In the genomic region with DNA sequence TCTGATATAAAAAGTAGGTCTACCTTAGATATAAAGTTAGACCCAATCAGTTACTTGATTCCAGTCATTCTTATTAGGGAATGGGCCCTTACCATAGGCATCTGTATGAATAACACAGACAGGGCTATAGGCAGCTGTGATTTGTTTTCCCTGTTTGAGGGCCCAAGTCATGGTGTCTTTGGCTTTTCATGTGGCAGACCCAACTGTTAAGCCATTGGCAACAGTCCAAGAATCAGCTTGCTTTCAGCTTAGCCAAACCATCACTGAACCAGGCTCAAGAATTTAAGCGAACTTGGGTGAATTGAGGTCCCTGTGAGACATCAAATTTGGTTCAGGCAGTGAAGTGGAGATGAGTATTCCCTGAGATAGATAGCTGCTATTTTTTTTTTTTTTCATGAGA, we compare ENCODE assay signal across 10 cellular contexts.
DNase-seq lines count a peak whose midpoint lies in the region; ATAC-seq and TF ChIP-seq lines count a peak whose summit lies in the region.
"Had no signal": no experiment of that assay in that cellular context is flagged by ENCODE, and none has a peak within 500 bp of the region (broad histone marks: within the 10 kb centered on the region; RNA-seq: fewer than 3 reads in every experiment).

No MANE protein-coding gene starts in this region.

- H3K4me3 ChIP-seq in A673 (ENCODE audit: low read depth, low read length, poor library complexity, severe bottlenecking): no peak overlapping the region
- H3K4me3 ChIP-seq: A549, HAP-1 had no signal

- POLR2A ChIA-PET in A673 (lab: Charles Lee; ENCODE audit: low non-redundant PET): no interaction called here

- no peaks in the 10 kb centered on the region for H3K36me3 ChIP-seq in A673 (ENCODE audit: insufficient read depth, low read length, poor library complexity, severe bottlenecking)
- H3K36me3 ChIP-seq: HAP-1 had no signal

- ATAC-seq in foreskin keratinocyte: no peak
- ATAC-seq: A549; CD8-positive, alpha-beta T cell had no signal

- H3K27ac ChIP-seq in A673 (ENCODE audit: low read depth, low read length, poor library complexity, severe bottlenecking) (no peak overlapping the region), foreskin keratinocyte (no peak overlapping the region)
- H3K27ac ChIP-seq: A549 had no signal

- intact Hi-C loops in A673 (cut with micrococcal nuclease; ENCODE audit: unreplicated experiment): no loop called here

- H3K27me3 ChIP-seq in A673 (replicated peaks; ENCODE audit: insufficient read depth, low read depth, low read length, poor library complexity) (no peaks in the 10 kb centered on the region), foreskin keratinocyte (no peaks in the 10 kb centered on the region)

- DNase-seq in NCI-H2171 treated with DMSO at 0.1 percent for 48 hours (lab: John Stamatoyannopoulos, UW): peak; percentile 10
- no peak for DNase-seq in NCI-H2171 (lab: John Stamatoyannopoulos, UW)
- peak; percentile 10 for DNase-seq in A673 (ENCODE audit: low spot score)
- peak; percentile 0 for DNase-seq in M059J (ENCODE audit: low read depth)
- DNase-seq in NCI-H82 treated with DMSO at 0.1 percent for 48 hours (lab: John Stamatoyannopoulos, UW; ENCODE audit: unreplicated experiment): peak; percentile 32
- no peak for DNase-seq in foreskin keratinocyte
- DNase-seq: CD8-positive, alpha-beta T cell; COR-L47 had no signal

- no TSS peak for BruUV-seq in A673 (replicated peaks; lab: Mats Ljungman, UMichigan)

- TF ChIP-seq CTCF in A673 (conservative IDR thresholded peaks at IDR 0.05; ENCODE audit: low read depth, low read length) (no peak), foreskin keratinocyte (conservative IDR thresholded peaks at IDR 0.05) (no peak)

- H3K9me3 ChIP-seq in A673 (ENCODE audit: low read depth, low read length, poor library complexity, severe bottlenecking): no peaks in the 10 kb centered on the region
- H3K9me3 ChIP-seq: A549, HAP-1 had no signal

- H3K4me1 ChIP-seq in A673 (ENCODE audit: insufficient read depth, low read length, poor library complexity, severe bottlenecking): no peaks in the 10 kb centered on the region
- no peaks in the 10 kb centered on the region for H3K4me1 ChIP-seq in foreskin keratinocyte
- H3K4me1 ChIP-seq: A549, HAP-1 had no signal

- CTCF ChIA-PET in A673 (lab: Charles Lee): no interaction called here

Comparison
In these comparisons a context has a peak if more than half of its experiments do, and no peak if none do; other contexts are left out.
1. DNase-seq: peak in NCI-H2171 treated with DMSO at 0.1 percent for 48 hours (single experiment), A673 (single experiment), M059J (single experiment) and NCI-H82 treated with DMSO at 0.1 percent for 48 hours (single experiment); none in NCI-H2171 (single experiment) and foreskin keratinocyte (0 of 2).